Comparison of ENCODE assay signal across 8 cellular contexts in the genomic region with DNA sequence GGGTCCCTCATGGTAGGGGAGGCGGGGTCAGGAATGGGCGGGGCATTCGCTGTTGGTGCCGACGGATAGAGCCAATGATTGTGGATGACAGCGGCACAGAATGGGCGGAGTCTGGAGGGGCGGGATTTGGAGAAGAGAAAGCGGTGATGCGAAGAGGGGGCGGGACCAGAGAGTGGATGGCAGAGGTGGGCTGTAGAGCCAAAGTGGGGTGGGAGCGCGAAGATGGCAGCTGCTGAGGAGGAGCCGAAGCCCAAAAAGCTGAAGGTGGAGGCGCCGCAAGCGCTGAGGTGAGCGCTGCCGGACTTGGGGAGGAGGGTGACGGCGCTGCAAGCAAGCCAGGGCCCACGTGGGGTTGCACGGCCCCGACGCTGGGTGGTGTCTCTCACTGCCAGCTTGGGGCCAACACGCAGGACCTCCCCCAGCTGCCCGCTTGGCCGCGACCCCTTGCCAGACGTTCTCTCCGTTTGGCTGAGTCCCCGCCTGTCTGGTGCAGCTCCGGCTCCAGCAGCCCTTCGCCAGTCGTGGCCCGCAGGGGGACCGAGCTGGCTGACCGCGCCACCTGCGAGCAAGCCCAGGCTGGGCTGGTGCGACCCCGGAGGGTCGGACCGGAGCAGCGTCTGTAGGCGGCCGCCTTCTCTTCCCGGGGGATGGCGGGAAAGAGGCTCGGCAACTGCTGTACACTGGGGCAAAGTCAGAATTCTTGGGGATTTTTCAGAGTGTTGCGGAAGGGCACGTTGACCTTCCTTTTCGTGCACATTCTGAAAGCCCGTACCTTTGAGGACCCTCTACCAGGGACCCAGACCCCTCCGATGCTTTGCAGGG. TPM values are rescaled to one million over a fixed set of nuclear protein-coding genes. Genes with fewer than 3 reads are reported as not detected.
DNase-seq lines count a peak whose midpoint lies in the region; ATAC-seq, FAIRE-seq and TF ChIP-seq lines count a peak whose summit lies in the region.

A gene (plus strand): TSS at position 165 of the 822 bp plus-strand sequence. CDS start 58 bp downstream, at position 223.

- in situ Hi-C loops in G401 (cut with HindIII; ENCODE audit: low sequenced_read_pairs) (no loop called here), SK-MEL-5 (cut with HindIII; ENCODE audit: low pct_unique_long_range_greater_than_20kb, low sequenced_read_pairs) (no loop called here)

- H3K27ac Mint-ChIP-seq in GM23338: no peak within 1 kb of the TSS; the same call in 1 of the 2 replicates

- ATAC-seq in GM23338: peak; percentile 84

- H3K4me1 ChIP-seq in GM23338 (ENCODE audit: insufficient read depth): peaks cover 20% of the 10 kb centered on the region

- peaks cover 89% of the 10 kb centered on the region for H3K79me2 ChIP-seq in GM23338 (replicated peaks; ENCODE audit: insufficient read depth)

- H3K27ac ChIP-seq in GM23338 (ENCODE audit: low read depth): peak within 1 kb of the TSS; percentile 81
- peak within 1 kb of the TSS; percentile 84 for H3K27ac ChIP-seq in temporal lobe (ENCODE audit: low read depth, low read length)

- no peaks in the 10 kb centered on the region for H3K27me3 ChIP-seq in GM23338 (ENCODE audit: insufficient read depth)

- TF ChIP-seq CTCF in GM23338 (conservative IDR thresholded peaks at IDR 0.05; ENCODE audit: low read depth in 2 of 2) (no peak), LNCAP (IDR thresholded peaks at IDR 0.05) (peak; percentile 29; the same call in 1 of the 2 replicates)

- peaks cover 22% of the 10 kb centered on the region for H3K4me1 Mint-ChIP-seq in GM23338

- peaks cover 3% of the 10 kb centered on the region; the same call in 1 of the 3 replicates for H3K36me3 Mint-ChIP-seq in GM23338 (ENCODE audit: low read depth)

- H3K27me3 Mint-ChIP-seq in GM23338 (ENCODE audit: insufficient read depth, low read depth, poor library complexity): peaks cover 3% of the 10 kb centered on the region

- DNase-seq in G401 (ENCODE audit: low spot score): peak; percentile 100
- peak; percentile 100 for DNase-seq in GM23338 (ENCODE audit: low spot score)
- DNase-seq in SK-MEL-5 (ENCODE audit: low read depth, low spot score): peak; percentile 98
- peak; percentile 100 for DNase-seq in activated naive CD4-positive, alpha-beta T cell treated with Interleukin-2 at 50 U/mL for 16 hours
- peak; percentile 94 to 96 for DNase-seq in frontal cortex (ENCODE audit: low spot score in 2 of 2)
- peak; percentile 87 for DNase-seq in non-pigmented ciliary epithelial cell (ENCODE audit: low read depth)

- no peak for FAIRE-seq in frontal cortex (lab: Jason Lieb, UNC)

- peak within 1 kb of the TSS; percentile 92 for H3K4me2 ChIP-seq in GM23338

- H3K4me3 ChIP-seq in GM23338: peak within 1 kb of the TSS; percentile 76

- peak within 1 kb of the TSS; percentile 11 for H2AFZ ChIP-seq in GM23338

- no peaks in the 10 kb centered on the region for H3F3A ChIP-seq in GM23338 (replicated peaks; ENCODE audit: low read depth)

- H3K9me3 Mint-ChIP-seq in GM23338: no peaks in the 10 kb centered on the region

- no peak within 1 kb of the TSS for H3K4me3 Mint-ChIP-seq in GM23338

- H3K36me3 ChIP-seq in GM23338 (ENCODE audit: insufficient read depth): no peaks in the 10 kb centered on the region

- H3K9me2 ChIP-seq in GM23338 (ENCODE audit: insufficient read depth): no peaks in the 10 kb centered on the region

- peaks cover 3% of the 10 kb centered on the region; the same call in 1 of the 2 replicates for H4K20me1 ChIP-seq in GM23338 (replicated peaks; ENCODE audit: insufficient read depth)

TF ChIP-seq in GM23338, 12 proteins besides CTCF, POLR2A, EP300 and RAD21:
- TF ChIP-seq POLR2AphosphoS5 (IDR thresholded peaks at IDR 0.05; ENCODE audit: low read depth): peak; percentile 94
- TF ChIP-seq, protein P1, sequence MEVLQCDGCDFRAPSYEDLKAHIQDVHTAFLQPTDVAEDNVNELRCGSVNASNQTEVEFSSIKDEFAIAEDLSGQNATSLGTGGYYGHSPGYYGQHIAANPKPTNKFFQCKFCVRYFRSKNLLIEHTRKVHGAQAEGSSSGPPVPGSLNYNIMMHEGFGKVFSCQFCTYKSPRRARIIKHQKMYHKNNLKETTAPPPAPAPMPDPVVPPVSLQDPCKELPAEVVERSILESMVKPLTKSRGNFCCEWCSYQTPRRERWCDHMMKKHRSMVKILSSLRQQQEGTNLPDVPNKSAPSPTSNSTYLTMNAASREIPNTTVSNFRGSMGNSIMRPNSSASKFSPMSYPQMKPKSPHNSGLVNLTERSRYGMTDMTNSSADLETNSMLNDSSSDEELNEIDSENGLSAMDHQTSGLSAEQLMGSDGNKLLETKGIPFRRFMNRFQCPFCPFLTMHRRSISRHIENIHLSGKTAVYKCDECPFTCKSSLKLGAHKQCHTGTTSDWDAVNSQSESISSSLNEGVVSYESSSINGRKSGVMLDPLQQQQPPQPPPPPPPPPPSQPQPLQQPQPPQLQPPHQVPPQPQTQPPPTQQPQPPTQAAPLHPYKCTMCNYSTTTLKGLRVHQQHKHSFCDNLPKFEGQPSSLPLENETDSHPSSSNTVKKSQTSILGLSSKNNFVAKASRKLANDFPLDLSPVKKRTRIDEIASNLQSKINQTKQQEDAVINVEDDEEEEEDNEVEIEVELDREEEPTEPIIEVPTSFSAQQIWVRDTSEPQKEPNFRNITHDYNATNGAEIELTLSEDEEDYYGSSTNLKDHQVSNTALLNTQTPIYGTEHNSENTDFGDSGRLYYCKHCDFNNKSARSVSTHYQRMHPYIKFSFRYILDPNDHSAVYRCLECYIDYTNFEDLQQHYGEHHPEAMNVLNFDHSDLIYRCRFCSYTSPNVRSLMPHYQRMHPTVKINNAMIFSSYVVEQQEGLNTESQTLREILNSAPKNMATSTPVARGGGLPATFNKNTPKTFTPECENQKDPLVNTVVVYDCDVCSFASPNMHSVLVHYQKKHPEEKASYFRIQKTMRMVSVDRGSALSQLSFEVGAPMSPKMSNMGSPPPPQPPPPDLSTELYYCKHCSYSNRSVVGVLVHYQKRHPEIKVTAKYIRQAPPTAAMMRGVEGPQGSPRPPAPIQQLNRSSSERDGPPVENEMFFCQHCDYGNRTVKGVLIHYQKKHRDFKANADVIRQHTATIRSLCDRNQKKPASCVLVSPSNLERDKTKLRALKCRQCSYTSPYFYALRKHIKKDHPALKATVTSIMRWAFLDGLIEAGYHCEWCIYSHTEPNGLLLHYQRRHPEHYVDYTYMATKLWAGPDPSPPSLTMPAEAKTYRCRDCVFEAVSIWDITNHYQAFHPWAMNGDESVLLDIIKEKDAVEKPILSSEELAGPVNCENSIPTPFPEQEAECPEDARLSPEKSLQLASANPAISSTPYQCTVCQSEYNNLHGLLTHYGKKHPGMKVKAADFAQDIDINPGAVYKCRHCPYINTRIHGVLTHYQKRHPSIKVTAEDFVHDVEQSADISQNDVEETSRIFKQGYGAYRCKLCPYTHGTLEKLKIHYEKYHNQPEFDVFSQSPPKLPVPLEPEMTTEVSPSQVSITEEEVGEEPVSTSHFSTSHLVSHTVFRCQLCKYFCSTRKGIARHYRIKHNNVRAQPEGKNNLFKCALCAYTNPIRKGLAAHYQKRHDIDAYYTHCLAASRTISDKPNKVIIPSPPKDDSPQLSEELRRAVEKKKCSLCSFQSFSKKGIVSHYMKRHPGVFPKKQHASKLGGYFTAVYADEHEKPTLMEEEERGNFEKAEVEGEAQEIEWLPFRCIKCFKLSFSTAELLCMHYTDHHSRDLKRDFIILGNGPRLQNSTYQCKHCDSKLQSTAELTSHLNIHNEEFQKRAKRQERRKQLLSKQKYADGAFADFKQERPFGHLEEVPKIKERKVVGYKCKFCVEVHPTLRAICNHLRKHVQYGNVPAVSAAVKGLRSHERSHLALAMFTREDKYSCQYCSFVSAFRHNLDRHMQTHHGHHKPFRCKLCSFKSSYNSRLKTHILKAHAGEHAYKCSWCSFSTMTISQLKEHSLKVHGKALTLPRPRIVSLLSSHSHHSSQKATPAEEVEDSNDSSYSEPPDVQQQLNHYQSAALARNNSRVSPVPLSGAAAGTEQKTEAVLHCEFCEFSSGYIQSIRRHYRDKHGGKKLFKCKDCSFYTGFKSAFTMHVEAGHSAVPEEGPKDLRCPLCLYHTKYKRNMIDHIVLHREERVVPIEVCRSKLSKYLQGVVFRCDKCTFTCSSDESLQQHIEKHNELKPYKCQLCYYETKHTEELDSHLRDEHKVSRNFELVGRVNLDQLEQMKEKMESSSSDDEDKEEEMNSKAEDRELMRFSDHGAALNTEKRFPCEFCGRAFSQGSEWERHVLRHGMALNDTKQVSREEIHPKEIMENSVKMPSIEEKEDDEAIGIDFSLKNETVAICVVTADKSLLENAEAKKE (CRISPR knock-in tag; IDR thresholded peaks at IDR 0.05): no peak

RNA-seq across cellular contexts. Expression of the gene that starts here (rescaled TPM):
- total RNA-seq in G401 (2014; rRNA removed; shearing (Covaris generic)): 96.2 and 99.5 TPM in 2 replicates
- 39.9 and 50.3 TPM in 2 replicates for total RNA-seq in GM23338 (2014; rRNA removed; shearing (Covaris generic))
- 42.4 and 53.0 TPM in 2 replicates for polyA plus RNA-seq in GM23338 (2016; fragmentation: Nextera tagmentation; extraction: Ambion mirVana)
- total RNA-seq in SK-MEL-5 (2014; rRNA removed; shearing (Covaris generic)): 21.8 and 23.3 TPM in 2 replicates
- polyA plus RNA-seq in SK-MEL-5 (2015; cell fraction: cytosol; rRNA removed): 14.1 and 16.5 TPM in 2 replicates
- 5.0 and 8.8 TPM in 2 replicates for polyA plus RNA-seq in SK-MEL-5 (2015; cell fraction: nucleus; rRNA removed)
- total RNA-seq in frontal cortex (25.3 TPM), temporal lobe (28.0 TPM)

Comparison
In these comparisons a context has a peak if more than half of its experiments do, and no peak if none do; other contexts are left out.
1. Peak in every context shown above with its lines: DNase-seq, ATAC-seq, H3K4me3 ChIP-seq and H3K27ac ChIP-seq.